ENCODE assay signal across 8 cellular contexts in genomic region chr13:39942901-39943273, GRCh38.
DNase-seq lines count a peak whose midpoint lies in the region; ATAC-seq and TF ChIP-seq lines count a peak whose summit lies in the region.

No MANE protein-coding gene starts in this region.

- TF ChIP-seq CTCF in CD8-positive, alpha-beta T cell (IDR thresholded peaks at IDR 0.05) = peak; percentile 96

- H3K27me3 ChIP-seq in CD8-positive, alpha-beta T cell (ENCODE audit: insufficient read depth, low read length) = no peaks in the 10 kb centered on the region

- H3K27ac ChIP-seq in CD8-positive, alpha-beta T cell (ENCODE audit: low read depth, low read length) = no peak overlapping the region

- H3K4me3 Mint-ChIP-seq in CD8-positive, alpha-beta T cell = no peak overlapping the region
- no peak overlapping the region for H3K4me3 Mint-ChIP-seq in naive B cell
- H3K4me3 Mint-ChIP-seq in stimulated activated effector memory CD8-positive, alpha-beta T cell treated with anti-CD3 and anti-CD28 coated beads, Interleukin-12 subunit alpha, Interleukin-12 subunit beta, amount 100 ng/mL, for 72 hours = no peak overlapping the region

- peaks cover 2% of the 10 kb centered on the region for H3K27me3 Mint-ChIP-seq in CD8-positive, alpha-beta T cell (ENCODE audit: low read depth)
- H3K27me3 Mint-ChIP-seq in naive B cell = peaks cover 0 to 8% (median 5%) of the 10 kb centered on the region in 3 donors

- DNase-seq in CD8-positive, alpha-beta T cell = peak; percentile 40 to 81 (median 67)
- DNase-seq in NOMO-1 (lab: John Stamatoyannopoulos, UW; ENCODE audit: unreplicated experiment in 2 of 2) = peak; percentile 29 to 50
- DNase-seq in activated CD8-positive, alpha-beta memory T cell treated with anti-CD3 and anti-CD28 coated beads for 48 hours (ENCODE audit: low read depth in 2 of 3, low spot score in 2 of 3) = peak; percentile 27 to 41 (median 37)
- peak; percentile 40 for DNase-seq in epidermal melanocyte (ENCODE audit: insufficient read length, low spot score)
- DNase-seq in naive B cell = peak; percentile 52
- DNase-seq in stimulated activated effector memory CD8-positive, alpha-beta T cell treated with anti-CD3 and anti-CD28 coated beads, Interleukin-12 subunit alpha, Interleukin-12 subunit beta, amount 100 ng/mL, for 72 hours (ENCODE audit: low spot score in 2 of 2) = peak; percentile 48 to 74

- no peaks in the 10 kb centered on the region for H3K4me1 ChIP-seq in CD8-positive, alpha-beta T cell (ENCODE audit: insufficient read depth, low read length)

- no peak overlapping the region for H3K4me3 ChIP-seq in CD8-positive, alpha-beta T cell (ENCODE audit: low read depth, low read length)

- ATAC-seq in CD8-positive, alpha-beta T cell = peak; percentile 99
- peak; percentile 86 for ATAC-seq in GM19372 (IDR thresholded peaks at IDR 0.05; ENCODE audit: low read depth, unreplicated experiment)
- peak; percentile 97 for ATAC-seq in HG03432 (IDR thresholded peaks at IDR 0.05; ENCODE audit: unreplicated experiment)
- peak; percentile 91 to 99 for ATAC-seq in naive B cell (ENCODE audit: low read depth in 2 of 2)
- ATAC-seq in stimulated activated effector memory CD8-positive, alpha-beta T cell treated with anti-CD3 and anti-CD28 coated beads, Interleukin-12 subunit alpha, Interleukin-12 subunit beta, amount 100 ng/mL, for 72 hours = peak; percentile 97

- H3K4me1 Mint-ChIP-seq in CD8-positive, alpha-beta T cell (ENCODE audit: low read depth) = peaks cover 4% of the 10 kb centered on the region
- peaks cover 4 to 8% (median 5%) of the 10 kb centered on the region in 3 donors for H3K4me1 Mint-ChIP-seq in naive B cell
- peaks cover 9% of the 10 kb centered on the region for H3K4me1 Mint-ChIP-seq in stimulated activated effector memory CD8-positive, alpha-beta T cell treated with anti-CD3 and anti-CD28 coated beads, Interleukin-12 subunit alpha, Interleukin-12 subunit beta, amount 100 ng/mL, for 72 hours

- intact Hi-C loops in CD8-positive, alpha-beta T cell (cut with DNase I, micrococcal nuclease) = loop anchor here (1.0 to 5.0 kb wide), 7 partner anchors 126 to 740 kb away; no protein-coding TSS in a partner anchor

- no peaks in the 10 kb centered on the region for H3K9me3 Mint-ChIP-seq in CD8-positive, alpha-beta T cell
- H3K9me3 Mint-ChIP-seq in naive B cell = peaks cover 0 to 2% (median 0%) of the 10 kb centered on the region in 7 donors
- H3K9me3 Mint-ChIP-seq in stimulated activated effector memory CD8-positive, alpha-beta T cell treated with anti-CD3 and anti-CD28 coated beads, Interleukin-12 subunit alpha, Interleukin-12 subunit beta, amount 100 ng/mL, for 72 hours = no peaks in the 10 kb centered on the region

- CTCF ChIA-PET in CD8-positive, alpha-beta T cell (lab: Charles Lee) = interaction anchor here (0.6 to 5.1 kb wide), 59 partner anchors 11 to 1046 kb away, joined by 3 to 84 read pairs (median 4); no protein-coding TSS in a partner anchor

- H3K36me3 Mint-ChIP-seq in CD8-positive, alpha-beta T cell = no peaks in the 10 kb centered on the region
- H3K36me3 Mint-ChIP-seq in naive B cell = no peaks in the 10 kb centered on the region
- H3K36me3 Mint-ChIP-seq in stimulated activated effector memory CD8-positive, alpha-beta T cell treated with anti-CD3 and anti-CD28 coated beads, Interleukin-12 subunit alpha, Interleukin-12 subunit beta, amount 100 ng/mL, for 72 hours = no peaks in the 10 kb centered on the region

- H3K9me3 ChIP-seq in CD8-positive, alpha-beta T cell (ENCODE audit: low read length) = no peaks in the 10 kb centered on the region

- no peaks in the 10 kb centered on the region for H3K36me3 ChIP-seq in CD8-positive, alpha-beta T cell (ENCODE audit: insufficient read depth, low read length)

- H3K27ac Mint-ChIP-seq in CD8-positive, alpha-beta T cell = no peak overlapping the region
- peak overlapping the region in 2 of 6 donors; percentile 22 to 38 for H3K27ac Mint-ChIP-seq in naive B cell
- peak overlapping the region; percentile 3 for H3K27ac Mint-ChIP-seq in stimulated activated effector memory CD8-positive, alpha-beta T cell treated with anti-CD3 and anti-CD28 coated beads, Interleukin-12 subunit alpha, Interleukin-12 subunit beta, amount 100 ng/mL, for 72 hours

- POLR2A ChIA-PET in CD8-positive, alpha-beta T cell (lab: Charles Lee) = interaction anchor here (1.6 kb wide), 2 partner anchors 10 to 740 kb away, joined by 7 to 8 read pairs; no protein-coding TSS in a partner anchor
